8 cellular contexts compared by ENCODE assay signal in genomic region chr1:32249831-32250525, GRCh38. TPM values are rescaled to one million over a fixed set of nuclear protein-coding genes. Genes with fewer than 3 reads are reported as not detected.
DNase-seq lines count a peak whose midpoint lies in the region; ATAC-seq lines count a peak whose summit lies in the region.

No MANE protein-coding gene starts in this region.

- H3K36me3 Mint-ChIP-seq in activated T-cell treated with anti-CD3 and anti-CD28 coated beads, Interleukin-2, amount 50 U/mL, for 24 hours (ENCODE audit: low read depth) = peaks cover 36% of the 10 kb centered on the region

- H3K9me3 ChIP-seq in iPS-20b (ENCODE audit: insufficient read depth, low read depth, low read length) = no peaks in the 10 kb centered on the region

- H3K4me3 Mint-ChIP-seq in activated T-cell treated with anti-CD3 and anti-CD28 coated beads, Interleukin-2, amount 50 U/mL, for 24 hours = peak overlapping the region; percentile 95

- peaks cover 69% of the 10 kb centered on the region for H3K4me1 Mint-ChIP-seq in activated T-cell treated with anti-CD3 and anti-CD28 coated beads, Interleukin-2, amount 50 U/mL, for 24 hours (ENCODE audit: low read depth)

- no peak overlapping the region for H3K4me3 ChIP-seq in iPS-20b (ENCODE audit: low read length)

- DNase-seq in Daoy (ENCODE audit: low read depth) = peak; percentile 37
- peak; percentile 89 for DNase-seq in NAMALWA (ENCODE audit: low spot score)
- peak; percentile 83 for DNase-seq in activated T-cell treated with anti-CD3 and anti-CD28 coated beads, Interleukin-2, amount 50 U/mL, for 24 hours
- DNase-seq in stimulated activated CD8-positive, alpha-beta memory T cell treated with anti-CD3 and anti-CD28 coated beads, Interleukin-12 subunit alpha, Interleukin-12 subunit beta, amount 100 ng/mL, for 1 hour (ENCODE audit: low read depth) = peak; percentile 69
- no peak for DNase-seq in AG08396 (ENCODE audit: low spot score)
- DNase-seq in GM03348 (ENCODE audit: low spot score) = no peak

- H3K9ac ChIP-seq in iPS-20b (ENCODE audit: low read depth, low read length) = peak overlapping the region; percentile 7; the same call in 1 of the 2 replicates

- H3K4me1 ChIP-seq in iPS-20b (ENCODE audit: insufficient read depth, low read length) = peaks cover 15% of the 10 kb centered on the region; the same call in 1 of the 2 replicates

- peak; percentile 48 for ATAC-seq in GM21717 (IDR thresholded peaks at IDR 0.05; ENCODE audit: unreplicated experiment)

- no peaks in the 10 kb centered on the region for H3K27me3 ChIP-seq in iPS-20b (ENCODE audit: insufficient read depth, low read length)

- no peaks in the 10 kb centered on the region for H3K27me3 Mint-ChIP-seq in activated T-cell treated with anti-CD3 and anti-CD28 coated beads, Interleukin-2, amount 50 U/mL, for 24 hours

- H3K36me3 ChIP-seq in iPS-20b (ENCODE audit: insufficient read depth, low read depth, low read length) = no peaks in the 10 kb centered on the region

- H3K27ac ChIP-seq in iPS-20b (ENCODE audit: low read length) = no peak overlapping the region

- no peaks in the 10 kb centered on the region for H3K9me3 Mint-ChIP-seq in activated T-cell treated with anti-CD3 and anti-CD28 coated beads, Interleukin-2, amount 50 U/mL, for 24 hours

- H3K27ac Mint-ChIP-seq in activated T-cell treated with anti-CD3 and anti-CD28 coated beads, Interleukin-2, amount 50 U/mL, for 24 hours = peak overlapping the region; percentile 96

RNA-seq across cellular contexts. Expression of gene LCK, which starts 1.1 kb away (rescaled TPM):
- 0.06 TPM in 1 of 2 replicates, not detected in the other for total RNA-seq in Daoy (2014; rRNA removed; shearing (Covaris generic))

RNA-seq across cellular contexts. Expression of gene FAM167B, which starts 3.0 kb away (rescaled TPM):
- total RNA-seq in Daoy (2014; rRNA removed; shearing (Covaris generic)) = not detected in 2 replicates

RNA-seq across cellular contexts. Expression of gene EIF3I, which starts 27.8 kb away (rescaled TPM):
- total RNA-seq in Daoy (2014; rRNA removed; shearing (Covaris generic)) = 682 and 715 TPM in 2 replicates

RNA-seq across cellular contexts. Expression of gene TMEM234, which starts 27.8 kb away (rescaled TPM):
- total RNA-seq in Daoy (2014; rRNA removed; shearing (Covaris generic)) = 6.4 and 8.7 TPM in 2 replicates

RNA-seq across cellular contexts. Expression of gene DCDC2B, which starts 41.1 kb away (rescaled TPM):
- total RNA-seq in Daoy (2014; rRNA removed; shearing (Covaris generic)) = not detected in 2 replicates

Comparison
In these comparisons a context has a peak if more than half of its experiments do, and no peak if none do; other contexts are left out.
1. DNase-seq: peak in Daoy (single experiment), NAMALWA (single experiment), activated T-cell treated with anti-CD3 and anti-CD28 coated beads, Interleukin-2, amount 50 U/mL, for 24 hours (single experiment) and stimulated activated CD8-positive, alpha-beta memory T cell treated with anti-CD3 and anti-CD28 coated beads, Interleukin-12 subunit alpha, Interleukin-12 subunit beta, amount 100 ng/mL, for 1 hour (single experiment); none in AG08396 (single experiment) and GM03348 (single experiment).